Comparison of ENCODE assay signal across 19 cellular contexts in the genomic region with DNA sequence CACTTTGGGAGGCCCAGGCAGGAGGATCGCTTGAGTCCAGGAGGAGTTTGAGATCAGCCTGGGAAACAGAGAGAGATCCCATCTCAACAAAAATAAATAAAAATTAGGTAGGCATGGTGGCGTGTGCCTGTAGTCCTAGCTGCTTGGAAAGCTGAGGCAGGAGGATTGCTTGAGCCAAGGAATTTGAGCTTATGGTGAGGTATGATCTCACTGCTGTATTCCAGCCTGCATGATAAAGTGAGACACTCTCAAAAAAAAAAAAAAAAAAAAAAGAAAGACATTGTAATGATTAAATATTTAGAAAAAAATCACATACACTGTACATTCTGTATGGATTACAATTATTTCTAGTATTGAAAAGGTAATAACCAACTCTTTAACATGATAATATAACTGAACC.
"Had no signal": no experiment of that assay in that cellular context is flagged by ENCODE, and none has a peak within 500 bp of the region (broad histone marks: within the 10 kb centered on the region; RNA-seq: fewer than 3 reads in every experiment).

No MANE protein-coding gene starts in this region.

- H3K27me3 Mint-ChIP-seq: naive thymus-derived CD4-positive, alpha-beta T cell; stimulated activated naive B cell treated with anti-CD40 and anti-IgM and Interleukin-4, amounts not matched to agents 10 μg/mL and 1 μg/mL and 100 μg/mL, for 72 hours; stimulated activated naive CD8-positive, alpha-beta T cell treated with anti-CD3 and anti-CD28 coated beads, Interleukin-15, amount 100 ng/mL, for 72 hours had no signal

- DNase-seq: cortex of kidney; dorsolateral prefrontal cortex; effector CD8-positive, alpha-beta T cell; heart left ventricle; hippocampal formation; kidney glomerular epithelial cell; mammary epithelial cell; naive thymus-derived CD4-positive, alpha-beta T cell; sigmoid colon; stimulated activated CD4-positive, alpha-beta T cell treated with anti-CD3 and anti-CD28 coated beads, Interleukin-2, amount 100 ng/mL, for 24 hours; stimulated activated CD4-positive, alpha-beta T cell treated with anti-CD3 and anti-CD28 coated beads, Interleukin-4, amount 100 ng/mL, for 4 hours; stimulated activated naive B cell treated with anti-CD40 and anti-IgM and Interleukin-4, amounts not matched to agents 10 μg/mL and 1 μg/mL and 100 μg/mL, for 72 hours; stimulated activated naive CD8-positive, alpha-beta T cell treated with anti-CD3 and anti-CD28 coated beads, Interleukin-15, amount 100 ng/mL, for 72 hours; testis had no signal

- H3K27ac Mint-ChIP-seq: naive thymus-derived CD4-positive, alpha-beta T cell; stimulated activated naive B cell treated with anti-CD40 and anti-IgM and Interleukin-4, amounts not matched to agents 10 μg/mL and 1 μg/mL and 100 μg/mL, for 72 hours; stimulated activated naive CD8-positive, alpha-beta T cell treated with anti-CD3 and anti-CD28 coated beads, Interleukin-15, amount 100 ng/mL, for 72 hours had no signal

- H3K4me1 Mint-ChIP-seq: naive thymus-derived CD4-positive, alpha-beta T cell; stimulated activated naive B cell treated with anti-CD40 and anti-IgM and Interleukin-4, amounts not matched to agents 10 μg/mL and 1 μg/mL and 100 μg/mL, for 72 hours; stimulated activated naive CD8-positive, alpha-beta T cell treated with anti-CD3 and anti-CD28 coated beads, Interleukin-15, amount 100 ng/mL, for 72 hours had no signal

- H3K4me3 ChIP-seq: dorsolateral prefrontal cortex, heart left ventricle, right atrium auricular region, sigmoid colon, skin epidermis, testis, tibial nerve had no signal

- H3K9me3 Mint-ChIP-seq: stimulated activated naive B cell treated with anti-CD40 and anti-IgM and Interleukin-4, amounts not matched to agents 10 μg/mL and 1 μg/mL and 100 μg/mL, for 72 hours had no signal

- H3K4me3 Mint-ChIP-seq: naive thymus-derived CD4-positive, alpha-beta T cell; stimulated activated naive B cell treated with anti-CD40 and anti-IgM and Interleukin-4, amounts not matched to agents 10 μg/mL and 1 μg/mL and 100 μg/mL, for 72 hours; stimulated activated naive CD8-positive, alpha-beta T cell treated with anti-CD3 and anti-CD28 coated beads, Interleukin-15, amount 100 ng/mL, for 72 hours had no signal

- ATAC-seq: esophagus mucosa; heart left ventricle; left lobe of liver; naive thymus-derived CD4-positive, alpha-beta T cell; stimulated activated naive B cell treated with anti-CD40 and anti-IgM and Interleukin-4, amounts not matched to agents 10 μg/mL and 1 μg/mL and 100 μg/mL, for 72 hours; stimulated activated naive CD8-positive, alpha-beta T cell treated with anti-CD3 and anti-CD28 coated beads, Interleukin-15, amount 100 ng/mL, for 72 hours had no signal

- H3K36me3 Mint-ChIP-seq: naive thymus-derived CD4-positive, alpha-beta T cell; stimulated activated naive B cell treated with anti-CD40 and anti-IgM and Interleukin-4, amounts not matched to agents 10 μg/mL and 1 μg/mL and 100 μg/mL, for 72 hours had no signal
